ENCODE assay signal across 1 cellular context in the genomic region with DNA sequence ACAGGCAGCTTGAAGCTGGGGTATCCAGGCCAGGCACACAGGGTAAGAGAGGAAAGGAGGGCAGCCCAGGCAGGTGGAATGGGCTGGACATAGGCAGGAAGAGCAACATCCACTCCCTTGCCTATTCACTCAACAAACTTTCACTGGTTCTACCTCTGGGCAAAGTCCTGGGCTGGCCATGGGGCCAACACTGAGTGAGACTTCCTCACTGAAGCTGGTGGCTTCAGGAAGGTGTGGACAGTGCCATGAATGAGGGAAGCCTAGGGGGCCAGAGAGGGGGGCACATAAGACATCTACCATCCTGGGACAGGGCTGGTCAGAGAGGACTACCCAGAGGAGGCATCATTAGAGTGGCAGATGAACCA.
TF ChIP-seq lines count a peak whose summit lies in the region.

No MANE protein-coding gene starts in this region.

TF ChIP-seq in GM12878, 131 proteins besides CTCF, POLR2A, EP300 and RAD21:
- TF ChIP-seq NFYA (IDR thresholded peaks at IDR 0.05; ENCODE audit: borderline replicate concordance, low read depth, low read length) (no peak), MTA3 (IDR thresholded peaks at IDR 0.05; ENCODE audit: borderline replicate concordance, low read length) (no peak), BCL11A (IDR thresholded peaks at IDR 0.05; ENCODE audit: low read depth, low read length) (no peak), TCF3 (IDR thresholded peaks at IDR 0.05; ENCODE audit: borderline replicate concordance, insufficient read depth, low read depth, low read length) (no peak), MEF2B (IDR thresholded peaks at IDR 0.05; ENCODE audit: partially characterized antibody, poor library complexity, severe bottlenecking) (no peak)
